ENCODE assay signal across 14 cellular contexts in the genomic region with DNA sequence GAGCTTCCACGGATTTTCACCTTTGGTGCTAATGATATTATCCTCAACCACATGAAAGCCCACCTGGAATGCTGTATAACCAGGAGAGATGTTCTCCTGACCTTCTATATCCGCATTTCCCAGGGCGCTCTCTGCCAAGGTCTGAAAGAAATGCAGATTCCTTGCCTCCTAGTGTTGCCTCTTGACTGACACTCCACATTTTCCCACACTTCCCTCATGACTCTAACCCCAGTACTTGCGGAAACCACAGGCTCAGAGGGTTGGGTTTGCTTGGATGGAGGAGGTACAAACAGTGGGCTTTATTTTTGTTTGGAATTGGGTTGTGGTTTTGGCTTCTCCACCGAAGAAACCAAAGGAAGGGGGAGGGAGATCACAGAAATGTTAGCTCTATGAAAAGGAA.
DNase-seq lines count a peak whose midpoint lies in the region; ATAC-seq and TF ChIP-seq lines count a peak whose summit lies in the region.
"Had no signal": no experiment of that assay in that cellular context is flagged by ENCODE, and none has a peak within 500 bp of the region (broad histone marks: within the 10 kb centered on the region; RNA-seq: fewer than 3 reads in every experiment).

No MANE protein-coding gene starts in this region.

- H2AFZ ChIP-seq in HCT116 (ENCODE audit: low read depth, low read length, poor library complexity, severe bottlenecking): no peak overlapping the region
- H2AFZ ChIP-seq in smooth muscle cell (ENCODE audit: low read depth): no peak overlapping the region
- no peak overlapping the region for H2AFZ ChIP-seq in SK-N-SH (ENCODE audit: low read depth)
- H2AFZ ChIP-seq: parathyroid adenoma had no signal

- POLR2A ChIA-PET in HCT116 (lab: Charles Lee): no interaction called here
- POLR2A ChIA-PET in HEK293T (lab: Yijun Ruan, JAX): no interaction called here
- POLR2A ChIA-PET in SK-N-SH (lab: Yijun Ruan, JAX): no interaction called here

- TF ChIP-seq CTCF in HCT116 (IDR thresholded peaks at IDR 0.05 in 2 of 3, conservative IDR thresholded peaks at IDR 0.05 in 1 of 3; ENCODE audit: borderline replicate concordance in 1 of 3, insufficient read depth in 1 of 3, low read depth in 2 of 3, low read length in 2 of 3): no peak
- TF ChIP-seq CTCF in smooth muscle cell (IDR thresholded peaks at IDR 0.05; ENCODE audit: borderline replicate concordance, insufficient read depth, poor library complexity, severe bottlenecking): no peak
- TF ChIP-seq CTCF in SK-N-SH (IDR thresholded peaks at IDR 0.05): no peak

- H3K9me2 ChIP-seq in HCT116 (ENCODE audit: insufficient read depth) (no peaks in the 10 kb centered on the region), SK-N-SH (no peaks in the 10 kb centered on the region)

- H3K27me3 ChIP-seq in HCT116 (ENCODE audit: insufficient read depth, low read length) (no peaks in the 10 kb centered on the region), smooth muscle cell (ENCODE audit: low read depth) (no peaks in the 10 kb centered on the region), SK-N-SH (ENCODE audit: insufficient read depth) (no peaks in the 10 kb centered on the region)

- TF ChIP-seq RAD21 in HCT116 (IDR thresholded peaks at IDR 0.05; ENCODE audit: low read depth) (no peak), SK-N-SH (IDR thresholded peaks at IDR 0.05; ENCODE audit: low read length) (no peak)

- H3K4me3 ChIP-seq in HCT116 (replicated peaks in 1 of 2; ENCODE audit: low read depth in 1 of 2, low read length in 2 of 2) (no peak overlapping the region), smooth muscle cell (no peak overlapping the region), SK-N-SH (ENCODE audit: low read depth in 2 of 2, low read length in 1 of 2) (no peak overlapping the region)

- intact Hi-C loops in HCT116 (cut with micrococcal nuclease): no loop called here

- RAD21 ChIA-PET in HCT116 (lab: Charles Lee; ENCODE audit: low non-redundant PET in 1 of 2, low total read pairs in 2 of 2, uncharacterized antibody in 2 of 2, unreplicated experiment in 2 of 2): no interaction called here

- 34% methylated on average over 5 of the region's 5 CpGs for WGBS in smooth muscle cell (ENCODE audit: low lambda C conversion rate)
- 48% methylated on average over 5 of the region's 5 CpGs for WGBS in SK-N-SH (ENCODE audit: low lambda C conversion rate)

- peaks cover 3% of the 10 kb centered on the region for H3F3A ChIP-seq in smooth muscle cell (ENCODE audit: low read depth)
- H3F3A ChIP-seq in SK-N-SH (replicated peaks; ENCODE audit: insufficient read depth): no peaks in the 10 kb centered on the region

- H3K79me2 ChIP-seq in HCT116 (ENCODE audit: insufficient read depth, low read length): no peaks in the 10 kb centered on the region
- H3K79me2 ChIP-seq in smooth muscle cell (ENCODE audit: low read depth): no peaks in the 10 kb centered on the region
- H3K79me2 ChIP-seq in SK-N-SH (ENCODE audit: insufficient read depth): no peaks in the 10 kb centered on the region
- H3K79me2 ChIP-seq: parathyroid adenoma had no signal

- H3K9ac ChIP-seq in HCT116 (ENCODE audit: low read length) (no peak overlapping the region), smooth muscle cell (ENCODE audit: low read depth) (no peak overlapping the region), SK-N-SH (no peak overlapping the region)
- H3K9ac ChIP-seq: parathyroid adenoma had no signal

- no peak for DNase-seq in HCT116 (ENCODE audit: low read depth, low spot score)
- peak; percentile 99 for DNase-seq in amniotic epithelial cell (ENCODE audit: low read depth)
- peak; percentile 75 for DNase-seq in foreskin melanocyte
- no peak for DNase-seq in smooth muscle cell (lab: John Stamatoyannopoulos, UW; ENCODE audit: unreplicated experiment)
- DNase-seq in HEK293T (ENCODE audit: extremely low spot score): no peak
- DNase-seq in SIG-M5 (lab: John Stamatoyannopoulos, UW): no peak
- DNase-seq in 8988T: no peak
- no peak for DNase-seq in SK-N-SH
- DNase-seq: activated gamma-delta T cell; cerebellar nuclear complex; left cardiac atrium; NCI-H1694 treated with DMSO at 0.1 percent for 48 hours; stimulated activated CD4-positive, alpha-beta T cell treated with anti-CD3 and anti-CD28 coated beads, Interleukin-4, amount 100 ng/mL, for 1 hour had no signal

- TF ChIP-seq EP300 in SK-N-SH (IDR thresholded peaks at IDR 0.05; ENCODE audit: borderline replicate concordance in 1 of 2, low read depth in 1 of 2, low read length in 1 of 2): no peak

- H3K4me1 ChIP-seq in HCT116 (ENCODE audit: control insufficient read depth in 1 of 2, insufficient read depth in 2 of 2, low read length in 2 of 2) (no peaks in the 10 kb centered on the region), smooth muscle cell (ENCODE audit: low read depth) (peaks cover 43% of the 10 kb centered on the region), SK-N-SH (ENCODE audit: control insufficient read depth in 1 of 2, insufficient read depth in 2 of 2, low read depth in 1 of 2, low read length in 1 of 2) (no peaks in the 10 kb centered on the region)
- H3K4me1 ChIP-seq: parathyroid adenoma had no signal

- H3K4me2 ChIP-seq in HCT116 (ENCODE audit: low read length) (no peak overlapping the region), smooth muscle cell (peak overlapping the region; percentile 64), SK-N-SH (no peak overlapping the region)

- CTCF ChIA-PET in HCT116 (lab: Charles Lee) (no interaction called here), HEK293T (lab: Yijun Ruan, JAX) (no interaction called here), SK-N-SH (lab: Yijun Ruan, JAX) (no interaction called here)

- peaks cover 0 to 11% of the 10 kb centered on the region in 2 experiments; a peak in 3 of 4 replicates for H3K9me3 ChIP-seq in HCT116 (ENCODE audit: control insufficient read depth in 1 of 2, insufficient read depth in 1 of 2, low read depth in 1 of 2, low read length in 2 of 2)
- no peaks in the 10 kb centered on the region for H3K9me3 ChIP-seq in smooth muscle cell (replicated peaks; ENCODE audit: low read depth)
- H3K9me3 ChIP-seq in SK-N-SH: no peaks in the 10 kb centered on the region

- H3K27ac ChIP-seq in HCT116 (ENCODE audit: low read depth, low read length) (no peak overlapping the region), smooth muscle cell (ENCODE audit: low read depth) (no peak overlapping the region), SK-N-SH (ENCODE audit: low read depth in 2 of 2, low read length in 1 of 2) (no peak overlapping the region)
- H3K27ac ChIP-seq: parathyroid adenoma had no signal

- TF ChIP-seq POLR2A in HCT116 (IDR thresholded peaks at IDR 0.05; ENCODE audit: borderline replicate concordance, extremely low read depth, insufficient read depth, insufficient read length): peak; percentile 54

- H3K36me3 ChIP-seq in HCT116 (ENCODE audit: control insufficient read depth in 1 of 2, insufficient read depth in 2 of 2, low read length in 2 of 2) (no peaks in the 10 kb centered on the region), smooth muscle cell (ENCODE audit: low read depth) (no peaks in the 10 kb centered on the region), SK-N-SH (replicated peaks in 1 of 2; ENCODE audit: control insufficient read depth in 1 of 2, insufficient read depth in 2 of 2, low read length in 1 of 2) (no peaks in the 10 kb centered on the region)

- H4K20me1 ChIP-seq in HCT116 (ENCODE audit: insufficient read depth) (no peaks in the 10 kb centered on the region), smooth muscle cell (ENCODE audit: low read depth) (no peaks in the 10 kb centered on the region), SK-N-SH (ENCODE audit: insufficient read depth) (no peaks in the 10 kb centered on the region)

- no peak for ATAC-seq in HCT116
- ATAC-seq: left cardiac atrium had no signal

- BruUV-seq in HCT116 (replicated peaks; lab: Mats Ljungman, UMichigan): no TSS peak

TF ChIP-seq in HCT116, 20 proteins besides CTCF, POLR2A, EP300 and RAD21:
- peak; percentile 91 for TF ChIP-seq TCF7L2 (IDR thresholded peaks at IDR 0.05; ENCODE audit: borderline replicate concordance, extremely low read depth, insufficient read depth, insufficient read length)
- no peak for TF ChIP-seq SRF (IDR thresholded peaks at IDR 0.05; ENCODE audit: low read depth)

TF ChIP-seq in HEK293T, 16 proteins besides CTCF, POLR2A, EP300 and RAD21 (continues in another document):
- TF ChIP-seq, protein P1, sequence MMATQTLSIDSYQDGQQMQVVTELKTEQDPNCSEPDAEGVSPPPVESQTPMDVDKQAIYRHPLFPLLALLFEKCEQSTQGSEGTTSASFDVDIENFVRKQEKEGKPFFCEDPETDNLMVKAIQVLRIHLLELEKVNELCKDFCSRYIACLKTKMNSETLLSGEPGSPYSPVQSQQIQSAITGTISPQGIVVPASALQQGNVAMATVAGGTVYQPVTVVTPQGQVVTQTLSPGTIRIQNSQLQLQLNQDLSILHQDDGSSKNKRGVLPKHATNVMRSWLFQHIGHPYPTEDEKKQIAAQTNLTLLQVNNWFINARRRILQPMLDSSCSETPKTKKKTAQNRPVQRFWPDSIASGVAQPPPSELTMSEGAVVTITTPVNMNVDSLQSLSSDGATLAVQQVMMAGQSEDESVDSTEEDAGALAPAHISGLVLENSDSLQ (IDR thresholded peaks at IDR 0.05): no peak
- TF ChIP-seq CTBP1 (IDR thresholded peaks at IDR 0.05; ENCODE audit: borderline replicate concordance) (no peak), FOXA1 (IDR thresholded peaks at IDR 0.05) (no peak), SP1 (IDR thresholded peaks at IDR 0.05) (no peak), ELF4 (IDR thresholded peaks at IDR 0.05) (no peak), LEF1 (IDR thresholded peaks at IDR 0.05; ENCODE audit: borderline replicate concordance) (no peak), L3MBTL2 (conservative IDR thresholded peaks at IDR 0.05) (no peak), NFRKB (IDR thresholded peaks at IDR 0.05) (no peak), TARDBP (IDR thresholded peaks at IDR 0.05) (no peak)

TF ChIP-seq in SK-N-SH, 30 proteins besides CTCF, POLR2A, EP300 and RAD21:
- TF ChIP-seq NFIC (IDR thresholded peaks at IDR 0.05; ENCODE audit: borderline replicate concordance): no peak
- TF ChIP-seq, protein P2, sequence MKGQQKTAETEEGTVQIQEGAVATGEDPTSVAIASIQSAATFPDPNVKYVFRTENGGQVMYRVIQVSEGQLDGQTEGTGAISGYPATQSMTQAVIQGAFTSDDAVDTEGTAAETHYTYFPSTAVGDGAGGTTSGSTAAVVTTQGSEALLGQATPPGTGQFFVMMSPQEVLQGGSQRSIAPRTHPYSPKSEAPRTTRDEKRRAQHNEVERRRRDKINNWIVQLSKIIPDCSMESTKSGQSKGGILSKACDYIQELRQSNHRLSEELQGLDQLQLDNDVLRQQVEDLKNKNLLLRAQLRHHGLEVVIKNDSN (IDR thresholded peaks at IDR 0.05; ENCODE audit: borderline replicate concordance, low read depth): no peak
- no peak for TF ChIP-seq FOXJ3 (CRISPR knock-in tag; IDR thresholded peaks at IDR 0.05)
- no peak for TF ChIP-seq MEF2A (IDR thresholded peaks at IDR 0.05; ENCODE audit: borderline replicate concordance, low read depth)
- TF ChIP-seq, protein P3, sequence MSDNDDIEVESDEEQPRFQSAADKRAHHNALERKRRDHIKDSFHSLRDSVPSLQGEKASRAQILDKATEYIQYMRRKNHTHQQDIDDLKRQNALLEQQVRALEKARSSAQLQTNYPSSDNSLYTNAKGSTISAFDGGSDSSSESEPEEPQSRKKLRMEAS (IDR thresholded peaks at IDR 0.05; ENCODE audit: low read depth): no peak
- no peak for TF ChIP-seq NRF1 (IDR thresholded peaks at IDR 0.05; ENCODE audit: low read depth, low read length)
- TF ChIP-seq FOSL2 (IDR thresholded peaks at IDR 0.05; ENCODE audit: borderline replicate concordance, low read depth): no peak

Comparison
In these comparisons a context has a peak if more than half of its experiments do, and no peak if none do; other contexts are left out.
1. DNase-seq: peak in amniotic epithelial cell (single experiment) and foreskin melanocyte (single experiment); none in HCT116 (single experiment), smooth muscle cell (single experiment), HEK293T (single experiment), SIG-M5 (single experiment), 8988T (single experiment) and SK-N-SH (single experiment).